Comparison of ENCODE assay signal across 1 cellular context in the genomic region with DNA sequence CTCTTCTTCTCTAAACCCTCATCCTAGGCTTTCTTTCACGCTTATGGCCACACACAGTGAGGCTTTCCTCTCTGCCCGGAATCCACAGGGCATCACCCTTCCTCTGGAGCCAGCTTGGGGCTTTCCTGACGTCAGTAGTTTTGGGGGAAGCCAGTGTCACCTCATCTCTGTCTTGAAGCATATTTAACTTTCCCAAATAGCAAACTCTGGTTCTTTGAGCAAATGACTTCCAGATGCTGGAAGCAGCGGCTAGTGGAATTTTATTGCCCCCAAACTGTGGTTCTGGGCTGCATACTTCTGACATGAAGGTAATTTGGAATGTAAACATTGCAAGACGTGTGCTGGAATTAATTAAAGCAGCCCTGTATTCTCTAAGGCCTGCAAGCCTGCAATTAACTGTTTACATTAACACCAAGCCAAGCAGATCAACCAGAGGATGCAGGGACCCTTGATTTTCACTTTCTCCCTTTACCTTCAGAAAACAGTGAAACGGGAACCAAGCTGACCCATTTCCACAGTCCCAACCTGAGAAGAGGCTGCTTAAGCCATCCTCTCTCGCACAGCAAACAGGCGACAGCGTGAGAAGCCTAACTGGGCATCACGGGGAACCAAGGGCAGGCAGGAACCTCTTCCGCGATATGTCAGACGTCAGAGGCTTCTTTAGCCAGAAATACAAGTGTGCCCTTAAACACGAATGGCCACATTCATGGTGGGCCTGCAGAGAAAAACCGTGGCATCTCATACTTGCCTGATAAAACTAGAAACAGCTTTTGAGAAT.
TF ChIP-seq lines count a peak whose summit lies in the region.

No MANE protein-coding gene starts in this region.

TF ChIP-seq in HepG2, 621 proteins besides CTCF, POLR2A, EP300 and RAD21 (continued from another document):
- TF ChIP-seq ZNF652 (CRISPR knock-in tag; IDR thresholded peaks at IDR 0.05; ENCODE audit: borderline replicate concordance, low read depth): no peak
- TF ChIP-seq HIVEP1 (CRISPR knock-in tag; IDR thresholded peaks at IDR 0.05): no peak
- no peak for TF ChIP-seq TOPORS (CRISPR knock-in tag; IDR thresholded peaks at IDR 0.05)
- TF ChIP-seq CREB1 (IDR thresholded peaks at IDR 0.05): 0 out of 2 replicates have a peak, but pooled peaks have one; percentile 23
- no peak for TF ChIP-seq CREB1 (CRISPR knock-in tag; IDR thresholded peaks at IDR 0.05)
